Comparison of ENCODE assay signal across 1 cellular context in genomic region chr1:40712997-40713396, GRCh38.
A peak's percentile ranks its signal among the peaks of the same experiment; 100 is the strongest.
TF ChIP-seq lines count a peak whose summit lies in the region.

No MANE protein-coding gene starts in this region.

TF ChIP-seq in HEK293, 187 proteins besides CTCF, POLR2A, EP300 and RAD21 (continued from another document):
- peak; percentile 30; the same call in 1 of the 2 replicates for TF ChIP-seq PRDM10 (tag by site-specific recombination; IDR thresholded peaks at IDR 0.05)
